In the genomic region with DNA sequence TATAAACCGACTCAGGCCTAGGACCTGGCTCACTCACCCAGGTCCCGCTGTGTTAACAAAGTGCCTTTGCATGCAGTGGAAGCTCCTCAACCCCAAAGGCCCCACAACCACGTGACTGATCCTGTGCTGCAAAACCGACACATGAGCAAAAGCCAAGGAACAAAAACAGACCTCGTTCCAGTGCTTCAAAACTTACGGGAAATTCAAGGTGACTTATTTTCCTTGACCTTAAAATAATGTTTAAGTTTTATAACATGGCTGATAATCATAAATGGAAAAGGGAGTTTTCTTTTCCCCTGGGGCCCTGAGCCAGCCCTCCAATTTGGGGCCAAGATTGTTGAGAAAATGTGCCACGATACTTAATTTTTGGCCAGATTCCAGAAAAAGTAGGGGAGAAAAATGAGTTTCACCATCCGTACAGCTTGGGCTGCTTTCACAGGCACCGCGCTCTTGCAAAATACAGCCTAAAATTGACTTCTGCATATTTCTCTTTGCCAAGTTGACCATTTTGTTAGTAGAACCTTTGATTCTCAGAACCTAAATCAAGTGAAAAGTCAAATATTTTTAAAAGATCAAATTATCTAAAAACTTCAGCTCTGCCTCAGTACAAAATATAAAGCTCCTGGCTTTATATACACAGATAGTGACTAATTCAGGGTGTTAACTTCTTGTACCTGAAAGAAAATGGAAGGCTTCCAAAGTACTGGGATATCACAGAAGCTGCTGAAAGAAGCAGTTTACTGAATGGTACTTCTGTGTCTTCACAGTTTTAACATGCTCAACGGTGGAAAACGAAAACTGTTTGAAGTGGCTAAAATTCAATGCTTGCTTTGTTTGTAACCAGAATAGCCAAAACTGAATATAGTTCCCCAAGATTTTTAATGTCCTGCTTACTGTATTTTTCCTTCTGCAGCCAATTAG, we compare ENCODE assay signal across 9 cellular contexts.
DNase-seq lines count a peak whose midpoint lies in the region; ATAC-seq and TF ChIP-seq lines count a peak whose summit lies in the region.
"Had no signal": no experiment of that assay in that cellular context is flagged by ENCODE, and none has a peak within 500 bp of the region (broad histone marks: within the 10 kb centered on the region; RNA-seq: fewer than 3 reads in every experiment).

No MANE protein-coding gene starts in this region.

- H4K20me1 ChIP-seq in osteoblast (ENCODE audit: insufficient read depth, low read length), result no peaks in the 10 kb centered on the region

- H3K9me3 ChIP-seq in osteoblast (ENCODE audit: low read depth, low read length), result no peaks in the 10 kb centered on the region

- H3K27ac ChIP-seq in VCaP (peak overlapping the region; percentile 32; the same call in 1 of the 2 replicates), osteoblast (ENCODE audit: low read depth, low read length) (peak overlapping the region; percentile 47)

- no peaks in the 10 kb centered on the region for H3K27me3 ChIP-seq in osteoblast (ENCODE audit: insufficient read depth, low read length)

- ATAC-seq in GM21717 (IDR thresholded peaks at IDR 0.05; ENCODE audit: unreplicated experiment) (no peak), HG02678 (IDR thresholded peaks at IDR 0.05; ENCODE audit: unreplicated experiment) (no peak)

- TF ChIP-seq CTCF in AG10803 (conservative IDR thresholded peaks at IDR 0.05; ENCODE audit: low read length) (no peak), VCaP (conservative IDR thresholded peaks at IDR 0.05) (no peak), osteoblast (IDR thresholded peaks at IDR 0.05; ENCODE audit: extremely low read depth, low read depth, low read length) (no peak)

- H3K4me3 ChIP-seq in AG10803 (ENCODE audit: low read length), result no peak overlapping the region
- peak overlapping the region; percentile 17 for H3K4me3 ChIP-seq in osteoblast (ENCODE audit: insufficient read depth, low read length)

- peaks cover 73% of the 10 kb centered on the region for H3K79me2 ChIP-seq in osteoblast (ENCODE audit: insufficient read depth, low read length)

- H3K4me2 ChIP-seq in osteoblast (ENCODE audit: insufficient read depth, low read length), result peak overlapping the region; percentile 58

- H2AFZ ChIP-seq in osteoblast (ENCODE audit: low read length), result no peak overlapping the region

- DNase-seq in AG10803 (ENCODE audit: low read depth) (peak; percentile 74), foreskin melanocyte (peak; percentile 72), osteoblast (ENCODE audit: insufficient read length, low spot score, missing footprints) (peak; percentile 48), NCI-H1092 treated with DMSO at 0.1 percent for 48 hours (lab: John Stamatoyannopoulos, UW) (no peak)
- no peak for DNase-seq in activated CD4-positive, CD25-positive, alpha-beta regulatory T cell treated with anti-CD3 and anti-CD28 coated beads, Interleukin-2, amount 50 U/mL, for 72 hours
- DNase-seq: SHP77 had no signal

- peaks cover 21% of the 10 kb centered on the region for H3K4me1 ChIP-seq in osteoblast (ENCODE audit: insufficient read depth, low read length)

- no peaks in the 10 kb centered on the region for H3K36me3 ChIP-seq in osteoblast (ENCODE audit: insufficient read depth, low read length)

Comparison
In these comparisons a context has a peak if more than half of its experiments do, and no peak if none do; other contexts are left out.
1. DNase-seq: peak in AG10803 (single experiment), foreskin melanocyte (single experiment) and osteoblast (single experiment); none in NCI-H1092 treated with DMSO at 0.1 percent for 48 hours (single experiment) and activated CD4-positive, CD25-positive, alpha-beta regulatory T cell treated with anti-CD3 and anti-CD28 coated beads, Interleukin-2, amount 50 U/mL, for 72 hours (single experiment).